ENCODE assay signal across 11 cellular contexts in the genomic region with DNA sequence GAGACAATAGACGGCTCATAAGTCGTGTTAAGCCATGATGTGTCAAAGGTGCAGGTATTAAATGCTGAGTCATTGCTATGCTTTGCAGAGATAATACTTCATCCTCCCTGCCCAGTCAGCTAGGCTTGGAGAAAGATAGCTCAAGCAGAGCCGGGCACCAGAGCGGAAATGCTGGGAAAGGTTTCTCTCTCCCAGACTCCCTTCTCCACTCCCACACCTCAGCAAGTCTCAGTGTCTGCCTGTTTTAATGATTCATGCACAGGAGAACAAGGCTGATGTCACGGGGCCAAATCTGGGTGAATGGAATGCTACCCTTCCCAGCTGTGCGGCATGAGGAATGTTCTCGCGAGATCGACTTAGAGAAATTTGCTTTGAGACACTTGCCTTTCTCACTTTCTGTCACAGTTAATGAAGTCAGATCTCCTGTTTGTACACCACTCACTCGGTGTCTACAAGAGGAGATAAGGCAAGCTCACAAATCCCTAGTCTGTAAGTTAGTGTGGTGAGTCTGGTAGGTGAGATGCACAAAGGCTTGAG.
DNase-seq lines count a peak whose midpoint lies in the region; ATAC-seq and TF ChIP-seq lines count a peak whose summit lies in the region.
"Had no signal": no experiment of that assay in that cellular context is flagged by ENCODE, and none has a peak within 500 bp of the region (broad histone marks: within the 10 kb centered on the region; RNA-seq: fewer than 3 reads in every experiment).

No MANE protein-coding gene starts in this region.

- peaks cover 70% of the 10 kb centered on the region for H3K4me1 Mint-ChIP-seq in mesothelial cell of epicardium
- peaks cover 6% of the 10 kb centered on the region for H3K4me1 Mint-ChIP-seq in stimulated activated memory B cell treated with anti-CD40 and anti-IgM and Interleukin-4, amounts not matched to agents 10 μg/mL and 1 μg/mL and 100 μg/mL, for 72 hours
- peaks cover 25 to 43% (median 37%) of the 10 kb centered on the region in 3 donors for H3K4me1 Mint-ChIP-seq in CD8-positive, alpha-beta memory T cell

- peak overlapping the region; percentile 35 for H3K27ac Mint-ChIP-seq in mesothelial cell of epicardium
- no peak overlapping the region for H3K27ac Mint-ChIP-seq in stimulated activated memory B cell treated with anti-CD40 and anti-IgM and Interleukin-4, amounts not matched to agents 10 μg/mL and 1 μg/mL and 100 μg/mL, for 72 hours
- H3K27ac Mint-ChIP-seq in CD8-positive, alpha-beta memory T cell: no peak overlapping the region
- H3K27ac Mint-ChIP-seq: CD4-positive, alpha-beta memory T cell had no signal

- H3K4me3 Mint-ChIP-seq in mesothelial cell of epicardium: no peak overlapping the region
- H3K4me3 Mint-ChIP-seq in stimulated activated memory B cell treated with anti-CD40 and anti-IgM and Interleukin-4, amounts not matched to agents 10 μg/mL and 1 μg/mL and 100 μg/mL, for 72 hours: no peak overlapping the region
- H3K4me3 Mint-ChIP-seq in CD8-positive, alpha-beta memory T cell: no peak overlapping the region
- H3K4me3 Mint-ChIP-seq: activated T-cell treated with anti-CD3 and anti-CD28 coated beads, Interleukin-2, amount 50 U/mL, for 4 hours; CD4-positive, alpha-beta memory T cell had no signal

- no peak overlapping the region for H3K27ac ChIP-seq in AG04450 (ENCODE audit: low read depth, low read length)
- H3K27ac ChIP-seq in CD8-positive, alpha-beta memory T cell (ENCODE audit: low read depth, low read length): no peak overlapping the region

- POLR2A ChIA-PET in AG04450 (lab: Yijun Ruan, JAX): interaction anchor here (1.1 kb wide), 1 partner anchor 11 kb away, joined by 3 read pairs; no protein-coding TSS in a partner anchor
- POLR2A ChIA-PET in CD8-positive, alpha-beta memory T cell (lab: Charles Lee): no interaction called here

- TF ChIP-seq CTCF in AG04450 (IDR thresholded peaks at IDR 0.05; ENCODE audit: low read depth, low read length) (no peak), choroid plexus epithelial cell (conservative IDR thresholded peaks at IDR 0.05; ENCODE audit: low read depth, low read length) (no peak), mesothelial cell of epicardium (IDR thresholded peaks at IDR 0.05; ENCODE audit: unreplicated experiment) (no peak)

- H3K4me3 ChIP-seq in AG04450 (ENCODE audit: low read depth, low read length) (no peak overlapping the region), MG63 (no peak overlapping the region), choroid plexus epithelial cell (ENCODE audit: low read depth, low read length) (no peak overlapping the region)
- no peak overlapping the region for H3K4me3 ChIP-seq in CD8-positive, alpha-beta memory T cell (ENCODE audit: low read length)

- DNase-seq in AG04450 (ENCODE audit: low read depth, low spot score): peak; percentile 55
- peak; percentile 44 for DNase-seq in MG63
- peak; percentile 90 for DNase-seq in choroid plexus epithelial cell (ENCODE audit: low read depth)
- no peak for DNase-seq in mesothelial cell of epicardium (ENCODE audit: low spot score in 2 of 2, unreplicated experiment in 2 of 2)
- no peak for DNase-seq in NCI-H187 (lab: John Stamatoyannopoulos, UW)
- DNase-seq in CD8-positive, alpha-beta memory T cell: no peak
- DNase-seq in germinal center (ENCODE audit: low spot score): no peak
- DNase-seq: activated T-cell treated with anti-CD3 and anti-CD28 coated beads, Interleukin-2, amount 50 U/mL, for 4 hours; CD4-positive, alpha-beta memory T cell; foreskin melanocyte had no signal

- no peaks in the 10 kb centered on the region for H3K36me3 Mint-ChIP-seq in mesothelial cell of epicardium
- no peaks in the 10 kb centered on the region for H3K36me3 Mint-ChIP-seq in stimulated activated memory B cell treated with anti-CD40 and anti-IgM and Interleukin-4, amounts not matched to agents 10 μg/mL and 1 μg/mL and 100 μg/mL, for 72 hours
- no peaks in the 10 kb centered on the region for H3K36me3 Mint-ChIP-seq in CD8-positive, alpha-beta memory T cell
- H3K36me3 Mint-ChIP-seq: CD4-positive, alpha-beta memory T cell had no signal

- no peaks in the 10 kb centered on the region for H3K9me3 Mint-ChIP-seq in mesothelial cell of epicardium
- no peaks in the 10 kb centered on the region for H3K9me3 Mint-ChIP-seq in stimulated activated memory B cell treated with anti-CD40 and anti-IgM and Interleukin-4, amounts not matched to agents 10 μg/mL and 1 μg/mL and 100 μg/mL, for 72 hours
- no peaks in the 10 kb centered on the region for H3K9me3 Mint-ChIP-seq in CD8-positive, alpha-beta memory T cell
- H3K9me3 Mint-ChIP-seq: activated T-cell treated with anti-CD3 and anti-CD28 coated beads, Interleukin-2, amount 50 U/mL, for 4 hours; CD4-positive, alpha-beta memory T cell had no signal

- H3K27me3 Mint-ChIP-seq in mesothelial cell of epicardium (ENCODE audit: low read depth): no peaks in the 10 kb centered on the region
- H3K27me3 Mint-ChIP-seq in stimulated activated memory B cell treated with anti-CD40 and anti-IgM and Interleukin-4, amounts not matched to agents 10 μg/mL and 1 μg/mL and 100 μg/mL, for 72 hours: no peaks in the 10 kb centered on the region
- no peaks in the 10 kb centered on the region for H3K27me3 Mint-ChIP-seq in CD8-positive, alpha-beta memory T cell
- H3K27me3 Mint-ChIP-seq: CD4-positive, alpha-beta memory T cell had no signal

- peaks cover 3% of the 10 kb centered on the region for H3K4me1 ChIP-seq in CD8-positive, alpha-beta memory T cell (ENCODE audit: insufficient read depth, low read length)

- H3K27me3 ChIP-seq in AG04450 (ENCODE audit: control insufficient read depth, insufficient read depth, low read length) (no peaks in the 10 kb centered on the region), MG63 (no peaks in the 10 kb centered on the region)
- H3K27me3 ChIP-seq in CD8-positive, alpha-beta memory T cell (ENCODE audit: insufficient read depth, low read length, poor library complexity, severe bottlenecking): no peaks in the 10 kb centered on the region

- H3K36me3 ChIP-seq in MG63: no peaks in the 10 kb centered on the region
- H3K36me3 ChIP-seq in CD8-positive, alpha-beta memory T cell (ENCODE audit: insufficient read depth, low read length): no peaks in the 10 kb centered on the region

- no peak for ATAC-seq in stimulated activated memory B cell treated with anti-CD40 and anti-IgM and Interleukin-4, amounts not matched to agents 10 μg/mL and 1 μg/mL and 100 μg/mL, for 72 hours
- ATAC-seq: activated T-cell treated with anti-CD3 and anti-CD28 coated beads, Interleukin-2, amount 50 U/mL, for 4 hours had no signal

- CTCF ChIA-PET in AG04450 (lab: Charles Lee): no interaction called here
- CTCF ChIA-PET in CD8-positive, alpha-beta memory T cell (lab: Charles Lee): no interaction called here

- H3K9me3 ChIP-seq in AG04450 (ENCODE audit: control insufficient read depth, insufficient read depth, low read length) (no peaks in the 10 kb centered on the region), MG63 (no peaks in the 10 kb centered on the region)
- no peaks in the 10 kb centered on the region for H3K9me3 ChIP-seq in CD8-positive, alpha-beta memory T cell (ENCODE audit: low read length)

Comparison
In these comparisons a context has a peak if more than half of its experiments do, and no peak if none do; other contexts are left out.
1. DNase-seq: peak in AG04450 (single experiment), MG63 (single experiment) and choroid plexus epithelial cell (single experiment); none in mesothelial cell of epicardium (0 of 2), NCI-H187 (0 of 2), CD8-positive, alpha-beta memory T cell (0 of 5) and germinal center (single experiment).